ENCODE assay signal across 28 cellular contexts in the genomic region with DNA sequence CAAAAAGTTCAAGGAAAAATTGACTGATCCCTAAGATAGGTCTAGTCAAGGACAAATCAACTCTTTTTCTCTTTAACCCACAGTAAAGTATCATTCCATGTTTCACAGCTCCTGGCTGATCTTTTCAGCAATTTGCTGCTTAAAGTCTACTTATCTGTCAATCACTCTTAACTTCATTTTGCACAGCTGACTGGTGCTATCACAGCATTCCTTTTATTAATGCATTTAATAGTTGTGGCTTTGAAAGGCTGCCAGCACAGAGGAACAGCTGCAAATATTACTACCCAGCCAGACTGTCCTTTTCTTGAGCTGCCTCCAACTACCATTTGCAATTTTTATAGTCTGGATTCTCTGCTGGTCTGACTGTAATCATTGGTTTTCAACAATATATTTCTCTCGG.
DNase-seq lines count a peak whose midpoint lies in the region; ATAC-seq and TF ChIP-seq lines count a peak whose summit lies in the region.
"Had no signal": no experiment of that assay in that cellular context is flagged by ENCODE, and none has a peak within 500 bp of the region (broad histone marks: within the 10 kb centered on the region; RNA-seq: fewer than 3 reads in every experiment).

No MANE protein-coding gene starts in this region.

- no peaks in the 10 kb centered on the region for H3F3A ChIP-seq in SK-N-SH (replicated peaks; ENCODE audit: insufficient read depth)

- H2AFZ ChIP-seq in SK-N-SH (ENCODE audit: low read depth) (no peak overlapping the region), hepatocyte (no peak overlapping the region)
- H2AFZ ChIP-seq: GM23248 had no signal

- H3K9me2 ChIP-seq in SK-N-SH (no peaks in the 10 kb centered on the region), hepatocyte (replicated peaks; ENCODE audit: insufficient read depth) (no peaks in the 10 kb centered on the region)

- H3K4me2 ChIP-seq in SK-N-SH (no peak overlapping the region), hepatocyte (no peak overlapping the region)

- H3K4me1 ChIP-seq in SK-N-SH (ENCODE audit: control insufficient read depth in 1 of 2, insufficient read depth in 2 of 2, low read depth in 1 of 2, low read length in 1 of 2) (peaks cover 0 to 3% of the 10 kb centered on the region in 2 experiments; a peak in 3 of 4 replicates), thyroid gland (no peaks in the 10 kb centered on the region), hepatocyte (ENCODE audit: insufficient read depth) (no peaks in the 10 kb centered on the region)
- H3K4me1 ChIP-seq: breast epithelium, foreskin keratinocyte, pancreas had no signal

- no peak for TF ChIP-seq RAD21 in SK-N-SH (IDR thresholded peaks at IDR 0.05; ENCODE audit: low read length)

- TF ChIP-seq EP300 in SK-N-SH (IDR thresholded peaks at IDR 0.05; ENCODE audit: borderline replicate concordance in 1 of 2, low read depth in 1 of 2, low read length in 1 of 2): no peak

- intact Hi-C loops in thyroid gland (cut with DNase I): no loop called here

- H3K9me3 ChIP-seq in SK-N-SH (no peaks in the 10 kb centered on the region), thyroid gland (no peaks in the 10 kb centered on the region), hepatocyte (ENCODE audit: low read depth) (no peaks in the 10 kb centered on the region)
- H3K9me3 ChIP-seq: breast epithelium, pancreas, testis had no signal

- no peak for DNase-seq in SK-N-SH
- peak; percentile 79 for DNase-seq in astrocyte of the hippocampus (ENCODE audit: low read depth, low spot score)
- DNase-seq in foreskin melanocyte: peak; percentile 55
- no peak for DNase-seq in GM13976 (ENCODE audit: low spot score)
- DNase-seq in activated naive CD4-positive, alpha-beta T cell treated with anti-CD3 and anti-CD28 coated beads, Interleukin-2, amount 50 U/mL, for 16 hours: no peak
- DNase-seq in thyroid gland: no peak
- no peak for DNase-seq in hepatocyte (ENCODE audit: low spot score)
- DNase-seq: ACHN; activated CD4-positive, CD25-positive, alpha-beta regulatory T cell treated with anti-CD3 and anti-CD28 coated beads, Interleukin-2, amount 50 U/mL, for 72 hours; activated naive CD4-positive, alpha-beta T cell treated with anti-CD3 and anti-CD28 coated beads, Interleukin-2, amount 10 ng/mL, durations not matched to agents 7 days and 5 days; activated T-cell treated with anti-CD3 and anti-CD28 coated beads, Interleukin-2, amount 50 U/mL, for 72 hours; C1 segment of cervical spinal cord; foreskin keratinocyte; GF-D8; GM23248; hypothalamus; KBM-7; kidney; mammary epithelial cell; NCI-H1048; NCI-H526; pancreas; stimulated activated CD4-positive, alpha-beta T cell treated with anti-CD3 and anti-CD28 coated beads, Interleukin-1b, Interleukin-23, amount 100 ng/mL, for 48 hours; SW 1271; testis had no signal

- TF ChIP-seq CTCF in SK-N-SH (IDR thresholded peaks at IDR 0.05): no peak
- no peak for TF ChIP-seq CTCF in GM13976 (IDR thresholded peaks at IDR 0.05; ENCODE audit: borderline replicate concordance, control extremely low read depth, extremely low read depth, insufficient read depth, missing control alignments)
- no peak for TF ChIP-seq CTCF in thyroid gland (IDR thresholded peaks at IDR 0.05)
- no peak for TF ChIP-seq CTCF in hepatocyte (IDR thresholded peaks at IDR 0.05; ENCODE audit: poor library complexity)

- in situ Hi-C loops in GM13976 (cut with MboI; ENCODE audit: low sequenced_read_pairs, unreplicated experiment): no loop called here

- no peaks in the 10 kb centered on the region for H4K20me1 ChIP-seq in SK-N-SH (ENCODE audit: insufficient read depth)
- no peaks in the 10 kb centered on the region for H4K20me1 ChIP-seq in hepatocyte (ENCODE audit: insufficient read depth, poor library complexity, severe bottlenecking)

- H3K27ac ChIP-seq in SK-N-SH (ENCODE audit: low read depth in 2 of 2, low read length in 1 of 2) (no peak overlapping the region; a peak in 1 of 4 replicates), thyroid gland (no peak overlapping the region), hepatocyte (no peak overlapping the region)
- H3K27ac ChIP-seq: breast epithelium, foreskin keratinocyte, GM23248, pancreas, testis had no signal

- CTCF ChIA-PET in SK-N-SH (lab: Yijun Ruan, JAX): interaction anchor here (0.8 kb wide), 1 partner anchor 9 kb away, joined by 3 read pairs; no protein-coding TSS in a partner anchor

- no peaks in the 10 kb centered on the region for H3K36me3 ChIP-seq in SK-N-SH (replicated peaks in 1 of 2; ENCODE audit: control insufficient read depth in 1 of 2, insufficient read depth in 2 of 2, low read length in 1 of 2)
- no peaks in the 10 kb centered on the region for H3K36me3 ChIP-seq in thyroid gland
- H3K36me3 ChIP-seq in hepatocyte (replicated peaks; ENCODE audit: insufficient read depth, low read depth): no peaks in the 10 kb centered on the region
- H3K36me3 ChIP-seq: breast epithelium, pancreas had no signal

- H3K4me3 ChIP-seq in SK-N-SH (ENCODE audit: low read depth in 2 of 2, low read length in 1 of 2) (no peak overlapping the region), thyroid gland (replicated peaks in 1 of 3) (no peak overlapping the region), hepatocyte (no peak overlapping the region)
- H3K4me3 ChIP-seq: breast epithelium, GM23248, pancreas, testis had no signal

- POLR2A ChIA-PET in SK-N-SH (lab: Yijun Ruan, JAX): no interaction called here

- H3K79me2 ChIP-seq in SK-N-SH (ENCODE audit: insufficient read depth) (no peaks in the 10 kb centered on the region), hepatocyte (no peaks in the 10 kb centered on the region)

- no peak for TF ChIP-seq POLR2A in thyroid gland (IDR thresholded peaks at IDR 0.05)

- no peak; the same call in 2 of the 3 replicates for ATAC-seq in SK-N-SH treated with all-trans-retinoic acid at 6 μM for 48 hours
- ATAC-seq: activated T-cell treated with anti-CD3 and anti-CD28 coated beads, Interleukin-2, amount 50 U/mL, for 72 hours; foreskin keratinocyte; pancreas; stimulated activated memory B cell treated with anti-CD40 and anti-IgM and Interleukin-4, amounts not matched to agents 10 μg/mL and 1 μg/mL and 100 μg/mL, for 72 hours had no signal

- no peaks in the 10 kb centered on the region; the same call in 1 of the 2 replicates for H3K27me3 ChIP-seq in SK-N-SH (ENCODE audit: insufficient read depth)
- no peaks in the 10 kb centered on the region for H3K27me3 ChIP-seq in thyroid gland
- H3K27me3 ChIP-seq in hepatocyte: no peaks in the 10 kb centered on the region
- H3K27me3 ChIP-seq: breast epithelium, pancreas, testis had no signal

- 79% methylated on average over 1 of the region's 1 CpG for WGBS in SK-N-SH (ENCODE audit: low lambda C conversion rate)
- WGBS in thyroid gland, 2 donors: 93 to 94% methylated on average over 1 of the region's 1 CpG
- 68% methylated on average over 1 of the region's 1 CpG for WGBS in hepatocyte (ENCODE audit: low lambda C conversion rate, missing lambda C conversion rate)

- H3K9ac ChIP-seq in SK-N-SH: no peak overlapping the region
- H3K9ac ChIP-seq: GM23248 had no signal

TF ChIP-seq in SK-N-SH, 30 proteins besides CTCF, POLR2A, EP300 and RAD21:
- peak; percentile 39; the same call in 1 of the 2 replicates for TF ChIP-seq NFIC (IDR thresholded peaks at IDR 0.05; ENCODE audit: borderline replicate concordance)
- TF ChIP-seq, protein P1, sequence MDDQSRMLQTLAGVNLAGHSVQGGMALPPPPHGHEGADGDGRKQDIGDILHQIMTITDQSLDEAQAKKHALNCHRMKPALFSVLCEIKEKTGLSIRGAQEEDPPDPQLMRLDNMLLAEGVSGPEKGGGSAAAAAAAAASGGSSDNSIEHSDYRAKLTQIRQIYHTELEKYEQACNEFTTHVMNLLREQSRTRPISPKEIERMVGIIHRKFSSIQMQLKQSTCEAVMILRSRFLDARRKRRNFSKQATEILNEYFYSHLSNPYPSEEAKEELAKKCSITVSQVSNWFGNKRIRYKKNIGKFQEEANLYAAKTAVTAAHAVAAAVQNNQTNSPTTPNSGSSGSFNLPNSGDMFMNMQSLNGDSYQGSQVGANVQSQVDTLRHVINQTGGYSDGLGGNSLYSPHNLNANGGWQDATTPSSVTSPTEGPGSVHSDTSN (IDR thresholded peaks at IDR 0.05): peak; percentile 62
- TF ChIP-seq POLR2AphosphoS5 (IDR thresholded peaks at IDR 0.05; ENCODE audit: low read depth, low read length): no peak
- peak; percentile 56; the same call in 1 of the 2 replicates for TF ChIP-seq TCF12 (IDR thresholded peaks at IDR 0.05)

TF ChIP-seq in SK-N-SH treated with all-trans-retinoic acid at 6 μM for 48 hours, 23 proteins besides CTCF, POLR2A, EP300 and RAD21:
- TF ChIP-seq BACH2 (CRISPR knock-in tag; IDR thresholded peaks at IDR 0.05; ENCODE audit: borderline replicate concordance): no peak
- no peak for TF ChIP-seq ARNTL (CRISPR knock-in tag; IDR thresholded peaks at IDR 0.05; ENCODE audit: borderline replicate concordance, low read depth)
- no peak for TF ChIP-seq TCF4 (CRISPR knock-in tag; IDR thresholded peaks at IDR 0.05; ENCODE audit: borderline replicate concordance)
- TF ChIP-seq PATZ1 (CRISPR knock-in tag; IDR thresholded peaks at IDR 0.05; ENCODE audit: borderline replicate concordance): no peak
- TF ChIP-seq CSDC2 (CRISPR knock-in tag; IDR thresholded peaks at IDR 0.05): no peak
- TF ChIP-seq GLIS3 (CRISPR knock-in tag; IDR thresholded peaks at IDR 0.05): no peak
TF ChIP-seq in SK-N-SH treated with all-trans-retinoic acid at 6 μM for 48 hours: peak in this region for 0.

Comparison
In these comparisons a context has a peak if more than half of its experiments do, and no peak if none do; other contexts are left out.
1. DNase-seq: peak in astrocyte of the hippocampus (single experiment) and foreskin melanocyte (single experiment); none in SK-N-SH (single experiment), GM13976 (single experiment), activated naive CD4-positive, alpha-beta T cell treated with anti-CD3 and anti-CD28 coated beads, Interleukin-2, amount 50 U/mL, for 16 hours (single experiment), thyroid gland (0 of 2) and hepatocyte (single experiment).